ENCODE assay signal across 29 cellular contexts in the genomic region with DNA sequence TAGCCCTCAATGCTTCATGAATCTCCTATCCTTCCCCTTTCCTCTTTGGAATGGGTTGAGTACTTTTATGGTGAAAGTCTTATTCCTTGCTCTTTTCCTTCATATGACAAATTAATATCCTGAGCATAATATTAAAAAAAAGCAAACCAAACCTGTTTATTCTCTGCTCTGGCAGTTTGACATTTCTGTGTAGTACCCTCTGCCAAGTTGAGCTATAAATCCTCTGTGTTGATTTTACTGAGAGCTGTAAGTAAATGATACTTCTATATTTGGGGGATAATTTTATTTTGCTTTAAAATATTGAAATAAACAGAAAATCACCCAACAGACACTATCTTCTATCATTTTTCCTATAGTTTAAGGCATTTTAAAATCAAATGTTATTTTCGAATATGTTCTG. TPM values are rescaled to one million over a fixed set of nuclear protein-coding genes. Genes with fewer than 3 reads are reported as not detected.
"Had no signal": no experiment of that assay in that cellular context is flagged by ENCODE, and none has a peak within 500 bp of the region (broad histone marks: within the 10 kb centered on the region; RNA-seq: fewer than 3 reads in every experiment).

No MANE protein-coding gene starts in this region.

- H3K27me3 ChIP-seq: ascending aorta, body of pancreas had no signal

- H3K27ac ChIP-seq: ascending aorta, body of pancreas had no signal

- H3K9me3 ChIP-seq: ascending aorta, body of pancreas had no signal

- DNase-seq: activated CD4-positive, alpha-beta memory T cell treated with anti-CD3 and anti-CD28 coated beads for 36 hours; activated CD4-positive, alpha-beta T cell treated with anti-CD3 and anti-CD28 coated beads, Interleukin-2, amount 10 ng/mL, durations not matched to agents 24 days and 14 days; activated CD4-positive, CD25-positive, alpha-beta regulatory T cell treated with anti-CD3 and anti-CD28 coated beads, Interleukin-2, amount 50 U/mL, for 72 hours; activated CD8-positive, alpha-beta memory T cell treated with anti-CD3 and anti-CD28 coated beads for 24 hours; activated effector memory CD4-positive, alpha-beta T cell treated with anti-CD3 and anti-CD28 coated beads, Interleukin-2, amount 50 U/mL, for 16 hours; activated naive CD4-positive, alpha-beta T cell treated with Interleukin-2 at 50 U/mL for 16 hours; activated naive CD8-positive, alpha-beta T cell treated with anti-CD3 and anti-CD28 coated beads, Interleukin-2, amount 50 U/mL, for 24 hours; activated T-cell treated with anti-CD3 and anti-CD28 coated beads, Interleukin-2, amount 50 U/mL, for 4 hours; amniotic stem cell; body of pancreas; central memory CD4-positive, alpha-beta T cell; IMR-90; KG1; MV-4-11; NCI-H1092 treated with DMSO at 0.1 percent for 48 hours; NCI-H1417 treated with DMSO at 0.1 percent for 48 hours; NCI-H1694; NCI-H2029; NCI-H2107; NCI-H2171 treated with DMSO at 0.1 percent for 48 hours; NCI-H345; NCI-H510A; NCI-H69; PC-3; SIG-M5; T-helper 1 cell had no signal

- H3K36me3 ChIP-seq: ascending aorta had no signal

- H3K4me1 ChIP-seq: body of pancreas had no signal

- H3K4me3 ChIP-seq: ascending aorta, body of pancreas had no signal

RNA-seq across cellular contexts. Expression of a gene that starts 36.4 kb away (rescaled TPM):
- total RNA-seq: ascending aorta, bronchial epithelial cell, MCF 10A had no signal
